Comparison of ENCODE assay signal across 29 cellular contexts in genomic region chr21:39602076-39602689, GRCh38. TPM values are rescaled to one million over a fixed set of nuclear protein-coding genes. Genes with fewer than 3 reads are reported as not detected.
"Had no signal": no experiment of that assay in that cellular context is flagged by ENCODE, and none has a peak within 500 bp of the region (broad histone marks: within the 10 kb centered on the region; RNA-seq: fewer than 3 reads in every experiment).

No MANE protein-coding gene starts in this region.

- H3K27ac ChIP-seq: breast epithelium, gastrocnemius medialis, hepatocyte, parathyroid adenoma, psoas muscle, thoracic aorta had no signal

- H3K9ac ChIP-seq: parathyroid adenoma had no signal

- H3K27me3 Mint-ChIP-seq: activated CD4-positive, alpha-beta memory T cell treated with anti-CD3 and anti-CD28 coated beads, Interleukin-2, amount 10 ng/mL, durations not matched to agents 7 days and 5 days had no signal

- H3K79me2 ChIP-seq: hepatocyte, parathyroid adenoma had no signal

- DNase-seq: activated CD4-positive, alpha-beta memory T cell treated with anti-CD3 and anti-CD28 coated beads, Interleukin-2, amount 10 ng/mL, durations not matched to agents 7 days and 5 days; activated CD4-positive, alpha-beta T cell treated with anti-CD3 and anti-CD28 coated beads for 1 hour; activated CD4-positive, alpha-beta T cell treated with anti-CD3 and anti-CD28 coated beads, Interleukin-2, amount 10 ng/mL, durations not matched to agents 7 days and 5 days; activated naive CD8-positive, alpha-beta T cell treated with anti-CD3 and anti-CD28 coated beads, Interleukin-2, amount 50 U/mL, for 24 hours; activated T-cell treated with anti-CD3 and anti-CD28 coated beads, Interleukin-2, amount 50 U/mL, for 48 hours; amygdala; effector CD8-positive, alpha-beta T cell; gastrocnemius medialis; left cardiac atrium; mammary epithelial cell; naive thymus-derived CD4-positive, alpha-beta T cell; nucleus accumbens; psoas muscle; stimulated activated CD4-positive, alpha-beta T cell treated with anti-CD3 and anti-CD28 coated beads, Interleukin-2, amount 100 ng/mL, for 48 hours; SW 1271; T-helper 17 cell; trophoblast cell had no signal

- H3K36me3 Mint-ChIP-seq: activated naive CD4-positive, alpha-beta T cell treated with anti-CD3 and anti-CD28 coated beads, Interleukin-2, amount 50 U/mL, for 24 hours; mesothelial cell of epicardium; naive thymus-derived CD4-positive, alpha-beta T cell had no signal

- FAIRE-seq: colon, keratinocyte, urothelium cell line had no signal

- H3K27me3 ChIP-seq: breast epithelium, gastrocnemius medialis, hepatocyte had no signal

- H3K4me1 ChIP-seq: breast epithelium, gastrocnemius medialis, parathyroid adenoma, psoas muscle had no signal

- H3K4me3 Mint-ChIP-seq: activated CD4-positive, alpha-beta memory T cell treated with anti-CD3 and anti-CD28 coated beads, Interleukin-2, amount 10 ng/mL, durations not matched to agents 7 days and 5 days; activated CD4-positive, alpha-beta T cell treated with anti-CD3 and anti-CD28 coated beads, Interleukin-2, amount 10 ng/mL, durations not matched to agents 7 days and 5 days; activated naive CD4-positive, alpha-beta T cell treated with anti-CD3 and anti-CD28 coated beads, Interleukin-2, amount 50 U/mL, for 24 hours; activated naive CD8-positive, alpha-beta T cell treated with anti-CD3 and anti-CD28 coated beads, Interleukin-2, amount 50 U/mL, for 24 hours; mesothelial cell of epicardium; naive thymus-derived CD4-positive, alpha-beta T cell; stimulated activated naive CD8-positive, alpha-beta T cell treated with anti-CD3 and anti-CD28 coated beads, Interleukin-15, Interleukin-2, amounts not matched to agents 100 ng/mL and 50 ng/mL, for 24 hours; T-helper 17 cell had no signal

- H3K27ac Mint-ChIP-seq: activated CD4-positive, alpha-beta memory T cell treated with anti-CD3 and anti-CD28 coated beads, Interleukin-2, amount 10 ng/mL, durations not matched to agents 7 days and 5 days; activated CD4-positive, alpha-beta T cell treated with anti-CD3 and anti-CD28 coated beads, Interleukin-2, amount 10 ng/mL, durations not matched to agents 7 days and 5 days; activated naive CD4-positive, alpha-beta T cell treated with anti-CD3 and anti-CD28 coated beads, Interleukin-2, amount 50 U/mL, for 24 hours; activated naive CD8-positive, alpha-beta T cell treated with anti-CD3 and anti-CD28 coated beads, Interleukin-2, amount 50 U/mL, for 24 hours; activated T-helper 2 cell treated with anti-CD3 and anti-CD28 coated beads, Interferon-gamma antibody, Interleukin-2, Interleukin-4, amounts not matched to agents 10 μg/mL and 5 μg/mL and 100 μg/mL, durations not matched to agents 14 hours and 24 hours and 36 hours; mesothelial cell of epicardium; naive thymus-derived CD4-positive, alpha-beta T cell; stimulated activated naive CD8-positive, alpha-beta T cell treated with anti-CD3 and anti-CD28 coated beads, Interleukin-15, Interleukin-2, amounts not matched to agents 100 ng/mL and 50 ng/mL, for 24 hours; T-helper 17 cell had no signal

- H3K4me2 ChIP-seq: hepatocyte had no signal

- H3K4me3 ChIP-seq: breast epithelium, gastrocnemius medialis, hepatocyte, psoas muscle, thoracic aorta had no signal

- H3K9me3 Mint-ChIP-seq: activated CD4-positive, alpha-beta memory T cell treated with anti-CD3 and anti-CD28 coated beads, Interleukin-2, amount 10 ng/mL, durations not matched to agents 7 days and 5 days; activated CD4-positive, alpha-beta T cell treated with anti-CD3 and anti-CD28 coated beads, Interleukin-2, amount 10 ng/mL, durations not matched to agents 7 days and 5 days; activated naive CD4-positive, alpha-beta T cell treated with anti-CD3 and anti-CD28 coated beads, Interleukin-2, amount 50 U/mL, for 24 hours; activated naive CD8-positive, alpha-beta T cell treated with anti-CD3 and anti-CD28 coated beads, Interleukin-2, amount 50 U/mL, for 24 hours; activated T-helper 2 cell treated with anti-CD3 and anti-CD28 coated beads, Interferon-gamma antibody, Interleukin-2, Interleukin-4, amounts not matched to agents 10 μg/mL and 5 μg/mL and 100 μg/mL, durations not matched to agents 14 hours and 24 hours and 36 hours; mesothelial cell of epicardium; naive thymus-derived CD4-positive, alpha-beta T cell; stimulated activated naive CD8-positive, alpha-beta T cell treated with anti-CD3 and anti-CD28 coated beads, Interleukin-15, Interleukin-2, amounts not matched to agents 100 ng/mL and 50 ng/mL, for 24 hours had no signal

- H3K4me1 Mint-ChIP-seq: activated CD4-positive, alpha-beta memory T cell treated with anti-CD3 and anti-CD28 coated beads, Interleukin-2, amount 10 ng/mL, durations not matched to agents 7 days and 5 days; activated CD4-positive, alpha-beta T cell treated with anti-CD3 and anti-CD28 coated beads, Interleukin-2, amount 10 ng/mL, durations not matched to agents 7 days and 5 days; activated naive CD4-positive, alpha-beta T cell treated with anti-CD3 and anti-CD28 coated beads, Interleukin-2, amount 50 U/mL, for 24 hours; activated naive CD8-positive, alpha-beta T cell treated with anti-CD3 and anti-CD28 coated beads, Interleukin-2, amount 50 U/mL, for 24 hours; naive thymus-derived CD4-positive, alpha-beta T cell; T-helper 17 cell had no signal

- ATAC-seq: activated naive CD8-positive, alpha-beta T cell treated with anti-CD3 and anti-CD28 coated beads, Interleukin-2, amount 50 U/mL, for 24 hours; gastrocnemius medialis; naive thymus-derived CD4-positive, alpha-beta T cell; psoas muscle; T-helper 17 cell had no signal

- H2AFZ ChIP-seq: hepatocyte, parathyroid adenoma had no signal

- H3K9me3 ChIP-seq: breast epithelium, gastrocnemius medialis, psoas muscle, thoracic aorta had no signal

- H3K36me3 ChIP-seq: breast epithelium, gastrocnemius medialis, thoracic aorta had no signal

RNA-seq across cellular contexts. Expression of gene B3GALT5, which starts 10.6 kb away (rescaled TPM):
- total RNA-seq: activated CD4-positive, alpha-beta memory T cell treated with anti-CD3 and anti-CD28 coated beads, Interleukin-2, amount 10 ng/mL, durations not matched to agents 7 days and 5 days; activated CD4-positive, alpha-beta T cell treated with anti-CD3 and anti-CD28 coated beads, Interleukin-2, amount 10 ng/mL, durations not matched to agents 7 days and 5 days; activated T-helper 2 cell treated with anti-CD3 and anti-CD28 coated beads, Interferon-gamma antibody, Interleukin-2, Interleukin-4, amounts not matched to agents 10 μg/mL and 5 μg/mL and 100 μg/mL, durations not matched to agents 14 hours and 24 hours and 36 hours; dermis microvascular lymphatic vessel endothelial cell; mammary epithelial cell; naive thymus-derived CD4-positive, alpha-beta T cell; T-helper 17 cell had no signal
- polyA plus RNA-seq: keratinocyte; mammary epithelial cell; naive thymus-derived CD4-positive, alpha-beta T cell had no signal
